1 cellular context compared by ENCODE assay signal in genomic region chr5:1118231-1118698, GRCh38.
A peak's percentile ranks its signal among the peaks of the same experiment; 100 is the strongest.
TF ChIP-seq lines count a peak whose summit lies in the region.

No MANE protein-coding gene starts in this region.

TF ChIP-seq in K562, 482 proteins besides CTCF, POLR2A, EP300 and RAD21 (continued from another document):
- TF ChIP-seq, protein P1, sequence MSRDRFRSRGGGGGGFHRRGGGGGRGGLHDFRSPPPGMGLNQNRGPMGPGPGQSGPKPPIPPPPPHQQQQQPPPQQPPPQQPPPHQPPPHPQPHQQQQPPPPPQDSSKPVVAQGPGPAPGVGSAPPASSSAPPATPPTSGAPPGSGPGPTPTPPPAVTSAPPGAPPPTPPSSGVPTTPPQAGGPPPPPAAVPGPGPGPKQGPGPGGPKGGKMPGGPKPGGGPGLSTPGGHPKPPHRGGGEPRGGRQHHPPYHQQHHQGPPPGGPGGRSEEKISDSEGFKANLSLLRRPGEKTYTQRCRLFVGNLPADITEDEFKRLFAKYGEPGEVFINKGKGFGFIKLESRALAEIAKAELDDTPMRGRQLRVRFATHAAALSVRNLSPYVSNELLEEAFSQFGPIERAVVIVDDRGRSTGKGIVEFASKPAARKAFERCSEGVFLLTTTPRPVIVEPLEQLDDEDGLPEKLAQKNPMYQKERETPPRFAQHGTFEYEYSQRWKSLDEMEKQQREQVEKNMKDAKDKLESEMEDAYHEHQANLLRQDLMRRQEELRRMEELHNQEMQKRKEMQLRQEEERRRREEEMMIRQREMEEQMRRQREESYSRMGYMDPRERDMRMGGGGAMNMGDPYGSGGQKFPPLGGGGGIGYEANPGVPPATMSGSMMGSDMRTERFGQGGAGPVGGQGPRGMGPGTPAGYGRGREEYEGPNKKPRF (IDR thresholded peaks at IDR 0.05; ENCODE audit: low read depth, low read length) = no peak
- TF ChIP-seq ZNF280A (IDR thresholded peaks at IDR 0.05; ENCODE audit: low read depth, partially characterized antibody) (no peak), ARID3B (CRISPR knock-in tag; IDR thresholded peaks at IDR 0.05; ENCODE audit: borderline replicate concordance) (no peak), NCOA2 (IDR thresholded peaks at IDR 0.05; ENCODE audit: partially characterized antibody in 2 of 2) (no peak), ZNF644 (tag; IDR thresholded peaks at IDR 0.05; ENCODE audit: low read depth) (no peak), PCBP2 (IDR thresholded peaks at IDR 0.05; ENCODE audit: low read depth, low read length, poor library complexity, severe bottlenecking) (no peak), SAP30 (IDR thresholded peaks at IDR 0.05; ENCODE audit: borderline replicate concordance, insufficient read depth, low read depth, low read length, poor library complexity, severe bottlenecking) (peak; percentile 44), MAZ (CRISPR knock-in tag; conservative IDR thresholded peaks at IDR 0.05 in 1 of 2, IDR thresholded peaks at IDR 0.05 in 1 of 2) (no peak), CBFA2T3 (IDR thresholded peaks at IDR 0.05) (peak; percentile 74), CBX3 (IDR thresholded peaks at IDR 0.05; ENCODE audit: borderline replicate concordance in 1 of 2, low read length in 2 of 2) (no peak), SP2 (IDR thresholded peaks at IDR 0.05; ENCODE audit: extremely low read depth, low read depth, low read length, poor library complexity, severe bottlenecking) (no peak), GATA2 (CRISPR knock-in tag; IDR thresholded peaks at IDR 0.05) (peak; percentile 35; the same call in 1 of the 2 replicates)
